ENCODE assay signal across 8 cellular contexts in the genomic region with DNA sequence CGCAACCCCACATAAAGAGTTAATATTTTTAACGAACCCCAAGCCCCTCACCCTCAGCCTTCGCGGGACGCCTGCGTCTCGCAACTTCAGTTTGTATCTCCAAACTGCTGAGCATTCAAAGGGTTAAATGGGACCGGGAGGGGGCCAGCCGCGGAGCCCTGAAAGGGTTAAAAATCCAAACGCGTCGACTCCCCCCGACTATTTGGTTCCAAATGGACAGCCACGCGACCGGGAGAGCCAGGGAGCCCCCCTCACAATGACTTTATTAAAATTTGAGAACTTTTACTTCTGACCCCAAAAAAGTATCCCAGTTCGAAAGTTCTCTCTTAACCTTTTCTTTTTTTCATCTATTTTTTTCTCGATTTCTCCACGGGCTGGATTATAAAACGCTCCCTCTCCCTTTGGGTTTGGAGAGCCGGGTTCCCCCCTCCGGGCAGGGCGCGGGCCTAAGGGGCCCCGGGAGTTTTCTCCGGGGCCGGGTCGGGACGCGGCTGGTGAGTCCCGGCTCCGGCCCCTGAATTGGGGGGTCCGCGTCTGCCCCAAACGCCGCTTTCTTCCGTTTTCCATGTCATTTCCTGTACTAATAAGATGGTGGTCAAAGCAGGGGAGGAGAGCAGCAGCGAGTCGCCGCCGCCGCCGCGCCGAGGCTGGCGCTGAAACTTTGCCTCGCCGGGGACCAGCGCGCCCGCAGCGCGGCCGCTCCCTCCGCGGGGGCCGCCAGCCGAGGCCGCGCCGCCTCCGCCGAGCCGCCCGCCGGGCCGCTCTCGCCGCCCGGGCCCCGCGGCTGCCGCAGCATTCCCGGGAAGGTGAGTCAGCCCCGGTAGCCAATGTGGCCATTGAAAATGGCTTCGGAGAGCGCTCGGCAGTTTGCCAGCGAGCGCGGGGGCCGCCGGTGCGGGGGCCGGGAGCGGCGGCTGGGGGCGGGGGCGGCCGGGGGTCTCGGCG. TPM values are rescaled to one million over a fixed set of nuclear protein-coding genes. Genes with fewer than 3 reads are reported as not detected.
A peak's percentile ranks its signal among the peaks of the same experiment; 100 is the strongest.
DNase-seq lines count a peak whose midpoint lies in the region; ATAC-seq and TF ChIP-seq lines count a peak whose summit lies in the region.

TSS of gene PRDM11 (plus strand) at position 568 of the 945 bp plus-strand sequence. CDS start 35,128 bp downstream, outside the sequence.

- peak within 1 kb of the TSS; percentile 92 for H2AFZ ChIP-seq in neural cell (ENCODE audit: low read depth, low read length)

- DNase-seq in NOMO-1 treated with dmso at 0.1 percent for 144 hours (lab: John Stamatoyannopoulos, UW; ENCODE audit: unreplicated experiment) (peak; percentile 46), foreskin fibroblast (peak; percentile 82 to 93), thoracic aorta (ENCODE audit: low spot score) (no peak)

- H3K4me1 Mint-ChIP-seq in activated T-helper 17 cell treated with anti-CD3 and anti-CD28 coated beads, Interleukin-2, amount 50 U/mL, for 72 hours, result peaks cover 3% of the 10 kb centered on the region

- peak within 1 kb of the TSS; percentile 48 for H3K27ac Mint-ChIP-seq in activated T-helper 17 cell treated with anti-CD3 and anti-CD28 coated beads, Interleukin-2, amount 50 U/mL, for 72 hours

- H3K9me3 Mint-ChIP-seq in activated T-helper 17 cell treated with anti-CD3 and anti-CD28 coated beads, Interleukin-2, amount 50 U/mL, for 72 hours, result no peaks in the 10 kb centered on the region

- H3K4me1 ChIP-seq in BLaER1 treated with 17β-estradiol and CSF1 and Interleukin-3, amounts not matched to agents 10 nM and 100 nM, result peaks cover 7 to 24% (median 20%) of the 10 kb centered on the region in 10 experiments
- H3K4me1 ChIP-seq in thoracic aorta (ENCODE audit: control insufficient read depth in 1 of 2, low read depth in 2 of 2), result peaks cover 6 to 38% of the 10 kb centered on the region in 2 donors

- peak within 1 kb of the TSS; percentile 93 to 99 (median 96) for H3K4me2 ChIP-seq in BLaER1 treated with 17β-estradiol and CSF1 and Interleukin-3, amounts not matched to agents 10 nM and 100 nM
- peak within 1 kb of the TSS; percentile 81 for H3K4me2 ChIP-seq in neural cell (ENCODE audit: low read length)

- peak within 1 kb of the TSS; percentile 91 to 98 (median 95) for H3K9ac ChIP-seq in BLaER1 treated with 17β-estradiol and CSF1 and Interleukin-3, amounts not matched to agents 10 nM and 100 nM
- H3K9ac ChIP-seq in neural cell (ENCODE audit: low read length), result peak within 1 kb of the TSS; percentile 94

- H3K27me3 ChIP-seq in BLaER1 treated with 17β-estradiol and CSF1 and Interleukin-3, amounts not matched to agents 10 nM and 100 nM, result peaks cover 0 to 6% (median 0%) of the 10 kb centered on the region in 11 experiments; a peak in 1 of 22 replicates
- no peaks in the 10 kb centered on the region for H3K27me3 ChIP-seq in neural cell (ENCODE audit: insufficient read depth, low read depth, low read length)
- no peaks in the 10 kb centered on the region for H3K27me3 ChIP-seq in thoracic aorta (replicated peaks; ENCODE audit: insufficient read depth)

- H3K9me2 ChIP-seq in neural cell (ENCODE audit: insufficient read depth, low read length), result no peaks in the 10 kb centered on the region

- H3K9me3 ChIP-seq in BLaER1 treated with 17β-estradiol and CSF1 and Interleukin-3, amounts not matched to agents 10 nM and 100 nM (replicated peaks in 1 of 11), result peaks cover 0 to 4% (median 0%) of the 10 kb centered on the region in 11 experiments; a peak in 1 of 22 replicates
- H3K9me3 ChIP-seq in neural cell (ENCODE audit: low read length), result no peaks in the 10 kb centered on the region
- no peaks in the 10 kb centered on the region for H3K9me3 ChIP-seq in thoracic aorta

- no peak for TF ChIP-seq CTCF in foreskin fibroblast (IDR thresholded peaks at IDR 0.05; ENCODE audit: low read depth, low read length)
- TF ChIP-seq CTCF in neural cell (IDR thresholded peaks at IDR 0.05; ENCODE audit: poor library complexity, severe bottlenecking), result no peak
- no peak for TF ChIP-seq CTCF in thoracic aorta (IDR thresholded peaks at IDR 0.05)

- no peaks in the 10 kb centered on the region for H3K36me3 ChIP-seq in BLaER1 treated with 17β-estradiol and CSF1 and Interleukin-3, amounts not matched to agents 10 nM and 100 nM
- no peaks in the 10 kb centered on the region for H3K36me3 ChIP-seq in neural cell (ENCODE audit: insufficient read depth, low read length)
- H3K36me3 ChIP-seq in thoracic aorta, result no peaks in the 10 kb centered on the region

- H3K4me3 Mint-ChIP-seq in activated T-helper 17 cell treated with anti-CD3 and anti-CD28 coated beads, Interleukin-2, amount 50 U/mL, for 72 hours, result peak within 1 kb of the TSS; percentile 77

- no peaks in the 10 kb centered on the region for H3F3A ChIP-seq in neural cell (ENCODE audit: insufficient read depth, low read length, poor library complexity, severe bottlenecking)

- TF ChIP-seq EP300 in neural cell (conservative IDR thresholded peaks at IDR 0.05; ENCODE audit: poor library complexity, severe bottlenecking), result no peak

- peak within 1 kb of the TSS; percentile 90 to 98 (median 95) for H3K27ac ChIP-seq in BLaER1 treated with 17β-estradiol and CSF1 and Interleukin-3, amounts not matched to agents 10 nM and 100 nM
- H3K27ac ChIP-seq in neural cell (ENCODE audit: low read length) (peak within 1 kb of the TSS; percentile 92), thoracic aorta (peak within 1 kb of the TSS; percentile 99 to 100)

- no peaks in the 10 kb centered on the region for H3K27me3 Mint-ChIP-seq in activated T-helper 17 cell treated with anti-CD3 and anti-CD28 coated beads, Interleukin-2, amount 50 U/mL, for 72 hours

- ATAC-seq in GM18907 (IDR thresholded peaks at IDR 0.05; ENCODE audit: unreplicated experiment) (peak; percentile 42), HG03135 (IDR thresholded peaks at IDR 0.05; ENCODE audit: unreplicated experiment) (peak; percentile 47), thoracic aorta (ENCODE audit: insufficient number of reproducible peaks, low FRiP score, low read depth) (peak; percentile 56)
- peak; percentile 42 for ATAC-seq in activated T-helper 17 cell treated with anti-CD3 and anti-CD28 coated beads, Interleukin-2, amount 50 U/mL, for 72 hours (replicated peaks)

- H3K79me2 ChIP-seq in neural cell (replicated peaks; ENCODE audit: insufficient read depth, low read length), result peaks cover 29% of the 10 kb centered on the region

- H3K36me3 Mint-ChIP-seq in activated T-helper 17 cell treated with anti-CD3 and anti-CD28 coated beads, Interleukin-2, amount 50 U/mL, for 72 hours (ENCODE audit: low read depth), result no peaks in the 10 kb centered on the region

- TF ChIP-seq RAD21 in neural cell (conservative IDR thresholded peaks at IDR 0.05), result no peak

- H3K4me3 ChIP-seq in BLaER1 treated with 17β-estradiol and CSF1 and Interleukin-3, amounts not matched to agents 10 nM and 100 nM, result peak within 1 kb of the TSS; percentile 67 to 84 (median 80)
- peak within 1 kb of the TSS; percentile 57 to 62 for H3K4me3 ChIP-seq in foreskin fibroblast (ENCODE audit: low read depth in 1 of 2, low read length in 2 of 2)
- peak within 1 kb of the TSS; percentile 90 for H3K4me3 ChIP-seq in neural cell (ENCODE audit: low read length)
- H3K4me3 ChIP-seq in thoracic aorta, result peak within 1 kb of the TSS; percentile 95

- H4K20me1 ChIP-seq in BLaER1 treated with 17β-estradiol and CSF1 and Interleukin-3, amounts not matched to agents 10 nM and 100 nM, result peaks cover 0 to 27% (median 10%) of the 10 kb centered on the region in 11 experiments; a peak in 13 of 22 replicates
- no peaks in the 10 kb centered on the region for H4K20me1 ChIP-seq in neural cell (ENCODE audit: insufficient read depth)

TF ChIP-seq in neural cell, 6 proteins besides CTCF, POLR2A, EP300 and RAD21:
- TF ChIP-seq SMC3 (conservative IDR thresholded peaks at IDR 0.05; ENCODE audit: poor library complexity), result peak; percentile 13
- no peak for TF ChIP-seq POLR2AphosphoS5 (IDR thresholded peaks at IDR 0.05)
- TF ChIP-seq REST (IDR thresholded peaks at IDR 0.05; ENCODE audit: borderline replicate concordance), result peak; percentile 14

RNA-seq across cellular contexts. Expression of gene PRDM11, which starts in this region (rescaled TPM):
- 1 to 10 TPM in 1 of 2 donors, under 1 TPM in 1; 0.40 to 2.0 TPM for total RNA-seq in activated T-helper 17 cell treated with anti-CD3 and anti-CD28 coated beads, Interleukin-2, amount 50 U/mL, for 72 hours
- 2.0 and 8.6 TPM in 2 replicates for polyA plus RNA-seq in neural cell
- 9.5 and 11.3 TPM in 2 replicates for polyA minus RNA-seq in neural cell
- total RNA-seq in thoracic aorta, result 10 to 100 TPM; 23.8 to 30.5 TPM

Comparison
In these comparisons a context has a peak if more than half of its experiments do, and no peak if none do; other contexts are left out.
1. RNA of gene PRDM11 (total RNA-seq): 23.8 to 30.5 TPM in thoracic aorta; 0.40 to 2.0 TPM in activated T-helper 17 cell treated with anti-CD3 and anti-CD28 coated beads, Interleukin-2, amount 50 U/mL, for 72 hours; every median in the first group is over 4 times any median in the second.
2. Peak in every context shown above with its lines, with median percentiles within 50 percentile points of each other: H3K27ac ChIP-seq, H3K4me3 ChIP-seq and ATAC-seq.